In genomic region chr1:161730050-161730564, GRCh38 we compare ENCODE assay signal across 11 cellular contexts. TPM values are rescaled to one million over a fixed set of nuclear protein-coding genes. Genes with fewer than 3 reads are reported as not detected.
DNase-seq lines count a peak whose midpoint lies in the region; ATAC-seq, FAIRE-seq and TF ChIP-seq lines count a peak whose summit lies in the region.
"Had no signal": no experiment of that assay in that cellular context is flagged by ENCODE, and none has a peak within 500 bp of the region (broad histone marks: within the 10 kb centered on the region; RNA-seq: fewer than 3 reads in every experiment).

No MANE protein-coding gene starts in this region.

- no peaks in the 10 kb centered on the region for H3K36me3 Mint-ChIP-seq in T-helper 17 cell (ENCODE audit: low read depth)

- FAIRE-seq in kidney (lab: Jason Lieb, UNC): no peak

- H3K4me1 Mint-ChIP-seq in T-helper 17 cell: peaks cover 41% of the 10 kb centered on the region
- peaks cover 46% of the 10 kb centered on the region for H3K4me1 Mint-ChIP-seq in stimulated activated naive CD8-positive, alpha-beta T cell treated with anti-CD3 and anti-CD28 coated beads, Interleukin-15, amount 100 ng/mL, for 72 hours

- peaks cover 11% of the 10 kb centered on the region for H3K27me3 Mint-ChIP-seq in T-helper 17 cell
- H3K27me3 Mint-ChIP-seq in stimulated activated naive CD8-positive, alpha-beta T cell treated with anti-CD3 and anti-CD28 coated beads, Interleukin-15, amount 100 ng/mL, for 72 hours: peaks cover 12% of the 10 kb centered on the region

- no peak overlapping the region for H3K27ac ChIP-seq in kidney (ENCODE audit: low read depth in 2 of 2, low read length in 2 of 2)
- no peak overlapping the region for H3K27ac ChIP-seq in colonic mucosa
- H3K27ac ChIP-seq: coronary artery, left lung had no signal

- H3K4me1 ChIP-seq in kidney (ENCODE audit: control insufficient read depth in 1 of 2, insufficient read depth in 1 of 2, low read depth in 1 of 2, low read length in 2 of 2): peaks cover 0 to 5% of the 10 kb centered on the region in 2 donors
- H3K4me1 ChIP-seq in colonic mucosa: no peaks in the 10 kb centered on the region

- intact Hi-C loops in kidney (cut with DNase I) (no loop called here), colonic mucosa (cut with DNase I) (no loop called here)

- H3K27ac Mint-ChIP-seq in T-helper 17 cell: no peak overlapping the region
- H3K27ac Mint-ChIP-seq in stimulated activated naive CD8-positive, alpha-beta T cell treated with anti-CD3 and anti-CD28 coated beads, Interleukin-15, amount 100 ng/mL, for 72 hours: peak overlapping the region in 1 of 2 donors; percentile 47

- no peak for TF ChIP-seq CTCF in cardiac fibroblast (IDR thresholded peaks at IDR 0.05; ENCODE audit: low read depth, low read length)
- no peak for TF ChIP-seq CTCF in kidney (IDR thresholded peaks at IDR 0.05; ENCODE audit: borderline replicate concordance, extremely low read depth, insufficient read depth)
- no peak for TF ChIP-seq CTCF in colonic mucosa (IDR thresholded peaks at IDR 0.05)

- peaks cover 14% of the 10 kb centered on the region for H3K27me3 ChIP-seq in colonic mucosa

- H3K9me3 ChIP-seq in T-helper 17 cell (ENCODE audit: control insufficient read depth, low read length, poor library complexity, severe bottlenecking) (no peaks in the 10 kb centered on the region), kidney (ENCODE audit: control insufficient read depth in 1 of 2, low read length in 2 of 2) (no peaks in the 10 kb centered on the region), colonic mucosa (no peaks in the 10 kb centered on the region)
- H3K9me3 ChIP-seq: left lung had no signal

- H3K9ac ChIP-seq in kidney (ENCODE audit: low read length in 2 of 2): no peak overlapping the region
- no peak overlapping the region for H3K9ac ChIP-seq in colonic mucosa (ENCODE audit: low read depth in 2 of 2, low read length in 2 of 2)

- DNase-seq in activated gamma-delta T cell treated with Interleukin-2 at 50 U/mL for 16 hours: peak; percentile 7
- no peak for DNase-seq in activated gamma-delta T cell (lab: John Stamatoyannopoulos, UW)
- no peak for DNase-seq in T-helper 17 cell
- peak; percentile 40 to 82 for DNase-seq in cardiac fibroblast (ENCODE audit: low read depth in 2 of 2)
- DNase-seq in stimulated activated naive CD8-positive, alpha-beta T cell treated with anti-CD3 and anti-CD28 coated beads, Interleukin-15, amount 100 ng/mL, for 72 hours: peak; percentile 38 to 56
- DNase-seq in kidney: no peak
- DNase-seq in colonic mucosa: no peak
- DNase-seq: left lung had no signal

- no peaks in the 10 kb centered on the region for H3K9me3 Mint-ChIP-seq in stimulated activated naive CD8-positive, alpha-beta T cell treated with anti-CD3 and anti-CD28 coated beads, Interleukin-15, amount 100 ng/mL, for 72 hours

- H3K4me3 Mint-ChIP-seq in T-helper 17 cell: peak overlapping the region; percentile 25
- H3K4me3 Mint-ChIP-seq in stimulated activated naive CD8-positive, alpha-beta T cell treated with anti-CD3 and anti-CD28 coated beads, Interleukin-15, amount 100 ng/mL, for 72 hours: peak overlapping the region; percentile 41 to 57

- no peak overlapping the region for H3K4me3 ChIP-seq in cardiac fibroblast (replicated peaks in 1 of 2; ENCODE audit: low read depth in 2 of 2, low read length in 2 of 2)
- H3K4me3 ChIP-seq in kidney (ENCODE audit: low read length in 2 of 2): no peak overlapping the region
- H3K4me3 ChIP-seq in colonic mucosa: no peak overlapping the region
- H3K4me3 ChIP-seq: coronary artery, left lung had no signal

- H3K36me3 ChIP-seq in kidney (ENCODE audit: control insufficient read depth in 1 of 2, insufficient read depth in 2 of 2, low read length in 2 of 2): no peaks in the 10 kb centered on the region
- H3K36me3 ChIP-seq in colonic mucosa: no peaks in the 10 kb centered on the region
- H3K36me3 ChIP-seq: left lung had no signal

- ATAC-seq in T-helper 17 cell (no peak), HG02798 (IDR thresholded peaks at IDR 0.05; ENCODE audit: poor library complexity, unreplicated experiment) (no peak)
- peak; percentile 70 for ATAC-seq in stimulated activated naive CD8-positive, alpha-beta T cell treated with anti-CD3 and anti-CD28 coated beads, Interleukin-15, amount 100 ng/mL, for 72 hours
- ATAC-seq: left lung had no signal

RNA-seq across cellular contexts. Expression of gene FCRLB, which starts 8.8 kb away (rescaled TPM):
- under 1 TPM; 0.16 to 0.60 TPM for total RNA-seq in T-helper 17 cell
- total RNA-seq in kidney: 2.3 TPM
- 2.8 TPM for polyA plus RNA-seq in kidney (ENCODE audit: insufficient read depth, low read depth, low replicate concordance)
- under 1 TPM in 1 of 2 donors, not detected in 1; 0.16 TPM for total RNA-seq in colonic mucosa

RNA-seq across cellular contexts. Expression of gene DUSP12, which starts 19.5 kb away (rescaled TPM):
- total RNA-seq in T-helper 17 cell: 10 to 100 TPM; 17.2 to 24.8 TPM
- 21.3 TPM for total RNA-seq in kidney
- polyA plus RNA-seq in kidney (ENCODE audit: insufficient read depth, low read depth, low replicate concordance): 17.9 TPM
- total RNA-seq in colonic mucosa: 10 to 100 TPM; 10.5 to 17.7 TPM

RNA-seq across cellular contexts. Expression of gene FCRLA, which starts 23.1 kb away (rescaled TPM):
- total RNA-seq in T-helper 17 cell (1 to 10 TPM in 1 of 2 donors, not detected in 1; 3.5 TPM), kidney (1.7 TPM), colonic mucosa (under 1 TPM; 0.30 to 0.50 TPM)
- not detected for polyA plus RNA-seq in kidney (ENCODE audit: insufficient read depth, low read depth, low replicate concordance)
- total RNA-seq: T-helper 2 cell treated with Interferon-gamma antibody and Interleukin-4, amounts not matched to agents 100 ng/mL and 5 ng/mL, for 36 hours had no signal

RNA-seq across cellular contexts. Expression of gene ATF6, which starts 36.0 kb away (rescaled TPM):
- 10 to 100 TPM; 17.0 to 18.6 TPM for total RNA-seq in T-helper 17 cell
- 35.6 TPM for total RNA-seq in kidney
- 11.5 TPM for polyA plus RNA-seq in kidney (ENCODE audit: insufficient read depth, low read depth, low replicate concordance)
- 10 to 100 TPM; 19.6 to 24.2 TPM for total RNA-seq in colonic mucosa

Comparison
In these comparisons a context has a peak if more than half of its experiments do, and no peak if none do; other contexts are left out.
1. DNase-seq: peak in activated gamma-delta T cell treated with Interleukin-2 at 50 U/mL for 16 hours (single experiment), cardiac fibroblast (2 of 2) and stimulated activated naive CD8-positive, alpha-beta T cell treated with anti-CD3 and anti-CD28 coated beads, Interleukin-15, amount 100 ng/mL, for 72 hours (2 of 2); none in activated gamma-delta T cell (single experiment), T-helper 17 cell (0 of 3), kidney (single experiment) and colonic mucosa (single experiment).